Comparison of ENCODE assay signal across 8 cellular contexts in the genomic region with DNA sequence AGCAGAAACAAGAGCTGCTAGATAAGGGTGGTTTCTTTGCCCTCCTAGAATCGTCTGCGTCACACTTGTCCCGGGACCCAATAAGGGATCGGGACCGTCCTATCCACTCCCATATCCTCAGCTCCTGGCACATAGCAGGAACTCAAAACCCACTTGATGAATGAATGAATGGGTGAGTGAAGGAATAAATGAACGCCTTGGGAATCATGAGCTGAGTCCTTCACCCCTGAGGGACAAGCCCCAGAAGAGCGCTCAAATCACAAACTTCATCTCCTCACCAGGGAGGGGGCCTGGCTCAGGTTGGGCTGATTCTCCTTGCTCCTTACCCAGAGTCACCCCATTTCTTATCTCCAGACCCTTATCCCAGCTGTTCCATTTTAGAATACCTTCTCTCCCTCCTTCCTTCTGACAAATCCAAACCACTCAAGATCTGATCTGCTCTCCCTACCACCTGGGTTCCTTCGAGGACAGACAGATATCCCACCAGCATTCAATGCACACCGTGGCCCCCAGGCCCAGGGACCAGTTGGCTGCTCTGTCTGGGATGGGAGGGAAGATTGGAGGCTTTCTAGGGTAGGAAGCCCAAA. TPM values are rescaled to one million over a fixed set of nuclear protein-coding genes. Genes with fewer than 3 reads are reported as not detected.
A peak's percentile ranks its signal among the peaks of the same experiment; 100 is the strongest.
DNase-seq lines count a peak whose midpoint lies in the region; ATAC-seq, FAIRE-seq and TF ChIP-seq lines count a peak whose summit lies in the region.

No MANE protein-coding gene starts in this region.

- H3K36me3 ChIP-seq in WERI-Rb-1 (no peaks in the 10 kb centered on the region), cardiac muscle cell (no peaks in the 10 kb centered on the region)

- H3K9me3 ChIP-seq in WERI-Rb-1 (ENCODE audit: severe bottlenecking) = no peaks in the 10 kb centered on the region
- no peaks in the 10 kb centered on the region for H3K9me3 ChIP-seq in cardiac muscle cell (ENCODE audit: low read depth)

- TF ChIP-seq CTCF in WERI-Rb-1 (IDR thresholded peaks at IDR 0.05; ENCODE audit: low read depth, low read length) (no peak), cardiac muscle cell (IDR thresholded peaks at IDR 0.05; ENCODE audit: low read depth, low read length) (no peak), retinal pigment epithelial cell (conservative IDR thresholded peaks at IDR 0.05; ENCODE audit: low read depth, low read length) (no peak)

- H3K27me3 ChIP-seq in WERI-Rb-1 (ENCODE audit: insufficient read depth, low read depth, severe bottlenecking) (no peaks in the 10 kb centered on the region), cardiac muscle cell (no peaks in the 10 kb centered on the region)

- H3K27ac ChIP-seq in WERI-Rb-1 (peak overlapping the region; percentile 54), cardiac muscle cell (no peak overlapping the region)

- ATAC-seq in HG03457 (IDR thresholded peaks at IDR 0.05; ENCODE audit: unreplicated experiment) = no peak

- peak overlapping the region; percentile 63 for H3K4me3 ChIP-seq in WERI-Rb-1 (ENCODE audit: low read depth, low read length)
- peak overlapping the region; percentile 57 for H3K4me3 ChIP-seq in cardiac muscle cell
- H3K4me3 ChIP-seq in retinal pigment epithelial cell (ENCODE audit: low read length) = peak overlapping the region; percentile 73

- DNase-seq in GM19239 (ENCODE audit: insufficient read length, low spot score) (no peak), WERI-Rb-1 (no peak), cardiac muscle cell (ENCODE audit: low read depth in 1 of 2, low spot score in 1 of 2) (no peak), retinal pigment epithelial cell (ENCODE audit: low read depth) (no peak), A172 (ENCODE audit: low spot score) (no peak), NCI-H2107 (lab: John Stamatoyannopoulos, UW) (no peak), GM12891 (ENCODE audit: insufficient read length, low spot score) (no peak)

- H3K4me1 ChIP-seq in cardiac muscle cell (ENCODE audit: low read depth) = peaks cover 13% of the 10 kb centered on the region

- TF ChIP-seq POLR2A in GM12891 (IDR thresholded peaks at IDR 0.05; ENCODE audit: low read depth, low read length) = no peak

- FAIRE-seq in GM19239 (lab: Jason Lieb, UNC) (peak; percentile 61), GM12891 (lab: Jason Lieb, UNC) (no peak)

TF ChIP-seq in GM12891, 5 proteins besides CTCF, POLR2A, EP300 and RAD21:
- TF ChIP-seq POLR2AphosphoS5 (IDR thresholded peaks at IDR 0.05; ENCODE audit: low read depth, low read length) = no peak
- TF ChIP-seq POU2F2 (IDR thresholded peaks at IDR 0.05; ENCODE audit: low read depth, low read length) = no peak
- TF ChIP-seq SPI1 (IDR thresholded peaks at IDR 0.05; ENCODE audit: low read depth, low read length) = no peak
- no peak for TF ChIP-seq PAX5 (IDR thresholded peaks at IDR 0.05; ENCODE audit: insufficient read depth, low read length, severe bottlenecking)
- TF ChIP-seq TAF1 (IDR thresholded peaks at IDR 0.05; ENCODE audit: low read depth, low read length) = no peak

RNA-seq across cellular contexts. Expression of gene MOB3C, which starts 0.6 kb away (rescaled TPM):
- total RNA-seq in cardiac muscle cell = 6.2 and 7.5 TPM in 2 replicates
- 4.5 and 5.5 TPM in 2 replicates for polyA plus RNA-seq in cardiac muscle cell
- 5.8 and 7.9 TPM in 2 replicates for total RNA-seq in A172 (2014; rRNA removed; shearing (Covaris generic))
- polyA plus RNA-seq in GM12891 (2012; ENCODE audit: low read depth, missing spikeins) = 7.2 TPM

RNA-seq across cellular contexts. Expression of gene MKNK1, which starts 13.1 kb away (rescaled TPM):
- 12.8 and 18.6 TPM in 2 replicates for total RNA-seq in cardiac muscle cell
- 20.3 and 23.7 TPM in 2 replicates for polyA plus RNA-seq in cardiac muscle cell
- 26.7 and 32.3 TPM in 2 replicates for total RNA-seq in A172 (2014; rRNA removed; shearing (Covaris generic))
- polyA plus RNA-seq in GM12891 (2012; ENCODE audit: low read depth, missing spikeins) = 19.7 TPM

RNA-seq across cellular contexts. Expression of gene ATPAF1, which starts 51.0 kb away (rescaled TPM):
- 83.6 and 100 TPM in 2 replicates for total RNA-seq in cardiac muscle cell
- polyA plus RNA-seq in cardiac muscle cell = 110 and 120 TPM in 2 replicates
- total RNA-seq in A172 (2014; rRNA removed; shearing (Covaris generic)) = 106 and 123 TPM in 2 replicates
- polyA plus RNA-seq in GM12891 (2012; ENCODE audit: low read depth, missing spikeins) = 44.1 TPM

RNA-seq across cellular contexts. Expression of gene TEX38, which starts 54.5 kb away (rescaled TPM):
- total RNA-seq in cardiac muscle cell = 1.2 TPM in 1 of 2 replicates, not detected in the other
- polyA plus RNA-seq in cardiac muscle cell = 0.27 and 1.4 TPM in 2 replicates
- not detected in 2 replicates for total RNA-seq in A172 (2014; rRNA removed; shearing (Covaris generic))
- polyA plus RNA-seq in GM12891 (2012; ENCODE audit: low read depth, missing spikeins) = 0.13 TPM
